In genomic region chr6:114075300-114075699, GRCh38 we compare ENCODE assay signal across 22 cellular contexts.
"Had no signal": no experiment of that assay in that cellular context is flagged by ENCODE, and none has a peak within 500 bp of the region (broad histone marks: within the 10 kb centered on the region; RNA-seq: fewer than 3 reads in every experiment).

No MANE protein-coding gene starts in this region.

- ATAC-seq: HepG2, Panc1, PC-3 had no signal

- H3K4me2 ChIP-seq: SK-N-SH had no signal

- H3K9me3 ChIP-seq: SK-N-SH had no signal

- DNase-seq: IMR-90; KG1; MM.1S; NCI-H1092 treated with DMSO at 0.1 percent for 48 hours; NCI-H1436; NCI-H187; NCI-H2029; NCI-H2081 treated with DMSO at 0.1 percent for 48 hours; NCI-H2171; NCI-H226; NCI-H446; NCI-H510A; NCI-H524 treated with DMSO at 0.1 percent for 48 hours; NCI-H69; NCI-H774; NK-92 treated with Interleukin-12 subunit alpha and Interleukin-12 subunit beta, amount 100 ng/mL, for 24 hours; PC-3; SHP77; SK-N-SH had no signal

- H3K9ac ChIP-seq: SK-N-SH had no signal

- H3K27ac ChIP-seq: RWPE1 had no signal
